14 cellular contexts compared by ENCODE assay signal in genomic region chr9:124296800-124297552, GRCh38. TPM values are rescaled to one million over a fixed set of nuclear protein-coding genes. Genes with fewer than 3 reads are reported as not detected.
A peak's percentile ranks its signal among the peaks of the same experiment; 100 is the strongest.
DNase-seq lines count a peak whose midpoint lies in the region; ATAC-seq, FAIRE-seq and TF ChIP-seq lines count a peak whose summit lies in the region.
"Had no signal": no experiment of that assay in that cellular context is flagged by ENCODE, and none has a peak within 500 bp of the region (broad histone marks: within the 10 kb centered on the region; RNA-seq: fewer than 3 reads in every experiment).

No MANE protein-coding gene starts in this region.

- H3K4me3 Mint-ChIP-seq in nephron: no peak overlapping the region
- H3K4me3 Mint-ChIP-seq: activated naive CD4-positive, alpha-beta T cell treated with anti-CD3 and anti-CD28 coated beads, Interleukin-2, amount 50 U/mL, for 24 hours; naive thymus-derived CD4-positive, alpha-beta T cell had no signal

- intact Hi-C loops in right cardiac atrium (cut with DNase I) (no loop called here), cardiac septum (cut with DNase I) (no loop called here), endothelial cell of umbilical vein (cut with micrococcal nuclease) (loop anchor here (1.0 to 2.0 kb wide), 5 partner anchors 11 to 36 kb away; no protein-coding TSS in a partner anchor)

- peaks cover 51% of the 10 kb centered on the region for H3K4me1 Mint-ChIP-seq in nephron

- peak overlapping the region; percentile 70 for H3K27ac ChIP-seq in right cardiac atrium (ENCODE audit: low read length)
- peak overlapping the region; percentile 62 for H3K27ac ChIP-seq in endothelial cell of umbilical vein (ENCODE audit: insufficient read depth, low read depth, low read length)
- H3K27ac ChIP-seq: testis, VCaP had no signal

- no peak for ATAC-seq in right cardiac atrium
- ATAC-seq: naive thymus-derived CD4-positive, alpha-beta T cell had no signal

- peak overlapping the region; percentile 10 for H3K9ac ChIP-seq in endothelial cell of umbilical vein (replicated peaks; ENCODE audit: extremely low read depth, insufficient read depth, low read length)

- H3K9me3 ChIP-seq in right cardiac atrium (ENCODE audit: control insufficient read depth, low read length): no peaks in the 10 kb centered on the region
- H3K9me3 ChIP-seq in endothelial cell of umbilical vein (replicated peaks; ENCODE audit: control insufficient read depth, insufficient read depth, low read length): no peaks in the 10 kb centered on the region
- H3K9me3 ChIP-seq: testis had no signal

- DNase-seq in right cardiac atrium: no peak
- DNase-seq in cardiac septum (ENCODE audit: low spot score): no peak
- DNase-seq in endothelial cell of umbilical vein (ENCODE audit: low read depth, low spot score): no peak
- DNase-seq in NCI-H1694 (lab: John Stamatoyannopoulos, UW): no peak
- DNase-seq in cerebellar cortex (ENCODE audit: low spot score): no peak
- no peak for DNase-seq in pons (ENCODE audit: low spot score)
- DNase-seq in amygdala (lab: John Stamatoyannopoulos, UW): no peak
- DNase-seq: KG1; naive thymus-derived CD4-positive, alpha-beta T cell; NCI-H1694 treated with DMSO at 0.1 percent for 48 hours had no signal

- peaks cover 26% of the 10 kb centered on the region for H3K4me1 ChIP-seq in right cardiac atrium (ENCODE audit: control insufficient read depth, insufficient read depth, low read length)
- peaks cover 70% of the 10 kb centered on the region for H3K4me1 ChIP-seq in endothelial cell of umbilical vein (ENCODE audit: control insufficient read depth, extremely low read depth, insufficient read depth, low read length)

- TF ChIP-seq CTCF in endothelial cell of umbilical vein (IDR thresholded peaks at IDR 0.05; ENCODE audit: extremely low read depth in 1 of 2, insufficient read depth in 1 of 2, low read depth in 1 of 2, low read length in 2 of 2) (no peak), nephron (IDR thresholded peaks at IDR 0.05; ENCODE audit: unreplicated experiment in 3 of 3) (no peak)

- H3K9me1 ChIP-seq in endothelial cell of umbilical vein (replicated peaks; ENCODE audit: control insufficient read depth, extremely low read depth, insufficient read depth, low read length): no peaks in the 10 kb centered on the region

- no peaks in the 10 kb centered on the region for H3K36me3 Mint-ChIP-seq in nephron (ENCODE audit: low read depth)
- H3K36me3 Mint-ChIP-seq: activated naive CD4-positive, alpha-beta T cell treated with anti-CD3 and anti-CD28 coated beads, Interleukin-2, amount 50 U/mL, for 24 hours; naive thymus-derived CD4-positive, alpha-beta T cell had no signal

- dilution Hi-C loops in endothelial cell of umbilical vein (cut with MboI; ENCODE audit: extremely low pct_ligation_motif_present, low sequenced_read_pairs): no loop called here

- H3K4me3 ChIP-seq in right cardiac atrium (ENCODE audit: low read length) (no peak overlapping the region), endothelial cell of umbilical vein (replicated peaks in 1 of 3; ENCODE audit: insufficient read depth in 1 of 3, low read depth in 1 of 3, low read length in 3 of 3) (no peak overlapping the region)
- H3K4me3 ChIP-seq: testis had no signal

- H4K20me1 ChIP-seq in endothelial cell of umbilical vein (replicated peaks; ENCODE audit: control insufficient read depth, extremely low read depth, insufficient read depth, low read length): no peaks in the 10 kb centered on the region

- peaks cover 3% of the 10 kb centered on the region for H3K27me3 Mint-ChIP-seq in nephron (ENCODE audit: low read depth)

- H3K36me3 ChIP-seq in endothelial cell of umbilical vein (ENCODE audit: control insufficient read depth in 2 of 2, extremely low read depth in 1 of 2, insufficient read depth in 2 of 2, low read length in 2 of 2): peaks cover 1 to 5% of the 10 kb centered on the region in 2 experiments

- H3K27ac Mint-ChIP-seq in nephron: peak overlapping the region in 2 of 3 experiments; percentile 28 to 62
- H3K27ac Mint-ChIP-seq: activated naive CD4-positive, alpha-beta T cell treated with anti-CD3 and anti-CD28 coated beads, Interleukin-2, amount 50 U/mL, for 24 hours; naive thymus-derived CD4-positive, alpha-beta T cell had no signal

- no peak overlapping the region for H2AFZ ChIP-seq in endothelial cell of umbilical vein (ENCODE audit: low read depth, low read length)

- peaks cover 89% of the 10 kb centered on the region for H3K79me2 ChIP-seq in endothelial cell of umbilical vein (ENCODE audit: control insufficient read depth, insufficient read depth, low read length)

- no peaks in the 10 kb centered on the region for H3K9me3 Mint-ChIP-seq in nephron
- H3K9me3 Mint-ChIP-seq: activated naive CD4-positive, alpha-beta T cell treated with anti-CD3 and anti-CD28 coated beads, Interleukin-2, amount 50 U/mL, for 24 hours; naive thymus-derived CD4-positive, alpha-beta T cell had no signal

- no peak for FAIRE-seq in endothelial cell of umbilical vein (lab: Jason Lieb, UNC)

- POLR2A ChIA-PET in endothelial cell of umbilical vein (lab: Charles Lee): no interaction called here

- H3K27me3 ChIP-seq in right cardiac atrium (ENCODE audit: control insufficient read depth, insufficient read depth): no peaks in the 10 kb centered on the region
- no peaks in the 10 kb centered on the region for H3K27me3 ChIP-seq in endothelial cell of umbilical vein (ENCODE audit: control insufficient read depth in 2 of 2, insufficient read depth in 2 of 2, low read length in 2 of 2)
- H3K27me3 ChIP-seq: testis had no signal

- H3K4me2 ChIP-seq in endothelial cell of umbilical vein (ENCODE audit: insufficient read depth, low read length): no peak overlapping the region

- 71% methylated on average over 14 of the region's 14 CpGs for WGBS in right cardiac atrium

- CTCF ChIA-PET in endothelial cell of umbilical vein (lab: Charles Lee): interaction anchor here (0.6 to 2.7 kb wide), 11 partner anchors 9 to 174 kb away, joined by 3 to 18 read pairs (median 5); no protein-coding TSS in a partner anchor

- TF ChIP-seq POLR2A in endothelial cell of umbilical vein (IDR thresholded peaks at IDR 0.05; ENCODE audit: low read depth, low read length): no peak

- BruUV-seq in endothelial cell of umbilical vein (replicated peaks; lab: Mats Ljungman, UMichigan): no TSS peak

TF ChIP-seq in endothelial cell of umbilical vein, 7 proteins besides CTCF, POLR2A, EP300 and RAD21:
- TF ChIP-seq GATA2 (IDR thresholded peaks at IDR 0.05; ENCODE audit: insufficient read depth, insufficient read length, low read depth, low read length) (no peak), EZH2 (IDR thresholded peaks at IDR 0.05; ENCODE audit: borderline replicate concordance, low read depth, low read length, severe bottlenecking) (no peak), JUN (IDR thresholded peaks at IDR 0.05; ENCODE audit: borderline replicate concordance, insufficient read depth, insufficient read length, low read depth) (no peak), MAX (IDR thresholded peaks at IDR 0.05; ENCODE audit: insufficient read depth, insufficient read length) (no peak), POLR2AphosphoS5 (IDR thresholded peaks at IDR 0.05; ENCODE audit: insufficient read depth, low read depth, low read length) (no peak)

RNA-seq across cellular contexts. Expression of gene NEK6, which starts 39.2 kb away (rescaled TPM):
- total RNA-seq in right cardiac atrium (10 to 100 TPM; 12.0 to 19.2 (median 15.6) TPM), cardiac septum (11.6 TPM), endothelial cell of umbilical vein (65.9 and 67.1 TPM in 2 replicates)
- polyA plus RNA-seq in right cardiac atrium (4.7 TPM), endothelial cell of umbilical vein (64.3 and 96.1 TPM in 2 replicates)
- 77.1 and 88.2 TPM in 2 replicates for polyA plus RNA-seq in endothelial cell of umbilical vein (2011; cell fraction: cytosol; rRNA removed)
- 79.5 and 84.6 TPM in 2 replicates for polyA plus RNA-seq in endothelial cell of umbilical vein (2011; cell fraction: nucleus; rRNA removed)
- 62.6 and 78.9 TPM in 2 replicates for polyA plus RNA-seq in endothelial cell of umbilical vein (2012)
- 111 and 153 TPM in 2 replicates for polyA minus RNA-seq in endothelial cell of umbilical vein
- polyA minus RNA-seq in endothelial cell of umbilical vein (2011; cell fraction: cytosol; rRNA and poly(A)+ RNA removed): 5.1 TPM
- 48.7 and 63.7 TPM in 2 replicates for polyA minus RNA-seq in endothelial cell of umbilical vein (2011; cell fraction: nucleus; rRNA and poly(A)+ RNA removed)
